Comparison of ENCODE assay signal across 17 cellular contexts in the genomic region with DNA sequence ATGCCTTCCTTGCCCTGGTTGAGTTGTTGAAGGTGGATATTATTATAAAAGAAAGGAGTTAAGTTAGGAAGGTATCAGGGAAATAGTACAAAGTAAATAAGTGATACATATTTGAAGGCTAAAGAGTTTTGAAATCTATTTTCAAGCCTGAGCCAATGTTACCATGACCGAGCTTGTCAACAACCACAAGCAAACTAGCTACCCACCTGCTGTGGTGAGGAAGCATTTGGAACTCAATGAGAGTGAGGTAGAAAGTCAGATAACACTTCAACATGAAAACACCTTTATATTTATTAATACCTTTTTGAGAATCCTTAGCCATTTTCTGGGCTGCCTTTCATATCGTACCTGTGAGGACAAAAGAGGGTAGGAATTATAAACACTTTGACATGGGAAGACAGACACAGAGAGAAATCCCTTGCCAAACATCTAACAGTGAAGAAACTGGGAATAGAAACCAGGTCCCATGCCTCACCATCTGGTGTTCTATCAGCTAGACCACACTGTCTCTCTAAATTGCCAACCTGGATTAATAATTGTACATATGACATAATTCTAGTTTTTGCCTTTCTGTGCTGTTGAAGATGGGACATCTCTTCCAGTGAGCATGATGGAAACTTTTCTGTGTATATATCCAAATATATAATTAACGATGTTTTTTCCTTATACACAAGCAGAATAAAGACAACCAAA.
DNase-seq lines count a peak whose midpoint lies in the region; ATAC-seq and TF ChIP-seq lines count a peak whose summit lies in the region.
"Had no signal": no experiment of that assay in that cellular context is flagged by ENCODE, and none has a peak within 500 bp of the region (broad histone marks: within the 10 kb centered on the region; RNA-seq: fewer than 3 reads in every experiment).

No MANE protein-coding gene starts in this region.

- no peak for TF ChIP-seq POLR2A in right lobe of liver (IDR thresholded peaks at IDR 0.05)

- no peak overlapping the region for H3K27ac Mint-ChIP-seq in T-cell
- H3K27ac Mint-ChIP-seq: B cell had no signal

- no peaks in the 10 kb centered on the region for H3K9me3 ChIP-seq in right lobe of liver

- DNase-seq in NCI-H1694 treated with DMSO at 0.1 percent for 48 hours (lab: John Stamatoyannopoulos, UW) (peak; percentile 36), cerebellar cortex (ENCODE audit: low spot score) (peak; percentile 3), right lobe of liver (no peak), T-cell (no peak)
- DNase-seq: CD8-positive, alpha-beta memory T cell; COR-L47; DMS 273 treated with DMSO at 0.1 percent for 48 hours; DMS53; DND-41; EL; GM23248; HCEC 1CT had no signal

- H3K27me3 Mint-ChIP-seq in T-cell, result peaks cover 0 to 3% of the 10 kb centered on the region in 2 donors
- H3K27me3 Mint-ChIP-seq: B cell had no signal

- H3K9me3 Mint-ChIP-seq in T-cell, result peaks cover 0 to 6% (median 0%) of the 10 kb centered on the region in 3 donors
- H3K9me3 Mint-ChIP-seq: CD8-positive, alpha-beta memory T cell had no signal

- H3K4me1 ChIP-seq in right lobe of liver, result no peaks in the 10 kb centered on the region
- H3K4me1 ChIP-seq: BLaER1 treated with 17β-estradiol and CSF1 and Interleukin-3, amounts not matched to agents 10 nM and 100 nM had no signal

- CTCF ChIA-PET in T-cell (lab: Charles Lee), result no interaction called here

- no peaks in the 10 kb centered on the region for H3K36me3 Mint-ChIP-seq in T-cell
- H3K36me3 Mint-ChIP-seq: CD8-positive, alpha-beta memory T cell had no signal

- no peaks in the 10 kb centered on the region for H3K4me1 Mint-ChIP-seq in T-cell
- H3K4me1 Mint-ChIP-seq: B cell; CD8-positive, alpha-beta memory T cell had no signal

- no peak overlapping the region for H3K4me3 Mint-ChIP-seq in T-cell
- H3K4me3 Mint-ChIP-seq: B cell; CD8-positive, alpha-beta memory T cell had no signal

- intact Hi-C loops in right lobe of liver (cut with DNase I), result no loop called here

- H3K27ac ChIP-seq in right lobe of liver, result no peak overlapping the region
- H3K27ac ChIP-seq: BLaER1 treated with 17β-estradiol and CSF1 and Interleukin-3, amounts not matched to agents 10 nM and 100 nM; GM23248; HL-60 had no signal

- POLR2A ChIA-PET in T-cell (lab: Charles Lee), result no interaction called here

- TF ChIP-seq CTCF in right lobe of liver (IDR thresholded peaks at IDR 0.05), result no peak

- H3K27me3 ChIP-seq in right lobe of liver, result no peaks in the 10 kb centered on the region
- H3K27me3 ChIP-seq: BLaER1 treated with 17β-estradiol and CSF1 and Interleukin-3, amounts not matched to agents 10 nM and 100 nM had no signal

- WGBS in right lobe of liver (ENCODE audit: insufficient coverage, low coverage, low lambda C conversion rate, missing lambda C conversion rate), result 41% methylated on average over 3 of the region's 3 CpGs

- ATAC-seq in GM19025 (IDR thresholded peaks at IDR 0.05; ENCODE audit: low read depth, unreplicated experiment) (peak; percentile 51), GM18519 (IDR thresholded peaks at IDR 0.05; ENCODE audit: low FRiP score, unreplicated experiment) (no peak), right lobe of liver (no peak), T-cell (replicated peaks in 1 of 4) (no peak)

- no peak overlapping the region for H3K4me3 ChIP-seq in right lobe of liver
- H3K4me3 ChIP-seq: BLaER1 treated with 17β-estradiol and CSF1 and Interleukin-3, amounts not matched to agents 10 nM and 100 nM; GM23248 had no signal

- H3K36me3 ChIP-seq in right lobe of liver, result no peaks in the 10 kb centered on the region
- H3K36me3 ChIP-seq: BLaER1 treated with 17β-estradiol and CSF1 and Interleukin-3, amounts not matched to agents 10 nM and 100 nM had no signal

Comparison
In these comparisons a context has a peak if more than half of its experiments do, and no peak if none do; other contexts are left out.
1. DNase-seq: peak in NCI-H1694 treated with DMSO at 0.1 percent for 48 hours (single experiment) and cerebellar cortex (single experiment); none in right lobe of liver (0 of 3) and T-cell (0 of 34).